Comparison of ENCODE assay signal across 11 cellular contexts in genomic region chr14:64324461-64325255, GRCh38. TPM values are rescaled to one million over a fixed set of nuclear protein-coding genes. Genes with fewer than 3 reads are reported as not detected.
A peak's percentile ranks its signal among the peaks of the same experiment; 100 is the strongest.
DNase-seq lines count a peak whose midpoint lies in the region; ATAC-seq, FAIRE-seq and TF ChIP-seq lines count a peak whose summit lies in the region.
"Had no signal": no experiment of that assay in that cellular context is flagged by ENCODE, and none has a peak within 500 bp of the region (broad histone marks: within the 10 kb centered on the region; RNA-seq: fewer than 3 reads in every experiment).

No MANE protein-coding gene starts in this region.

- TF ChIP-seq CTCF in chondrocyte (IDR thresholded peaks at IDR 0.05), result no peak

- no peaks in the 10 kb centered on the region for H3K27me3 Mint-ChIP-seq in chondrocyte (ENCODE audit: low read depth)
- H3K27me3 Mint-ChIP-seq in stimulated activated memory B cell treated with anti-CD40 and anti-IgM and Interleukin-4, amounts not matched to agents 10 μg/mL and 1 μg/mL and 100 μg/mL, for 72 hours, result no peaks in the 10 kb centered on the region

- ATAC-seq in GM21360 (IDR thresholded peaks at IDR 0.05; ENCODE audit: unreplicated experiment), result no peak
- no peak for ATAC-seq in stimulated activated memory B cell treated with anti-CD40 and anti-IgM and Interleukin-4, amounts not matched to agents 10 μg/mL and 1 μg/mL and 100 μg/mL, for 72 hours
- ATAC-seq: stimulated activated naive CD8-positive, alpha-beta T cell treated with anti-CD3 and anti-CD28 coated beads, Interleukin-15, Interleukin-2, amounts not matched to agents 100 U/mL and 50 U/mL, for 24 hours had no signal

- peaks cover 9% of the 10 kb centered on the region for H3K4me1 Mint-ChIP-seq in chondrocyte (ENCODE audit: low read depth)
- H3K4me1 Mint-ChIP-seq in stimulated activated memory B cell treated with anti-CD40 and anti-IgM and Interleukin-4, amounts not matched to agents 10 μg/mL and 1 μg/mL and 100 μg/mL, for 72 hours, result no peaks in the 10 kb centered on the region

- peaks cover 3% of the 10 kb centered on the region for H3K9me3 Mint-ChIP-seq in chondrocyte (ENCODE audit: low read depth)
- H3K9me3 Mint-ChIP-seq in stimulated activated memory B cell treated with anti-CD40 and anti-IgM and Interleukin-4, amounts not matched to agents 10 μg/mL and 1 μg/mL and 100 μg/mL, for 72 hours, result no peaks in the 10 kb centered on the region

- FAIRE-seq in GM12892 (lab: Jason Lieb, UNC), result peak; percentile 9

- DNase-seq in GM12892 (ENCODE audit: insufficient read length) (no peak), NCI-H2171 (lab: John Stamatoyannopoulos, UW) (peak; percentile 73), chondrocyte (ENCODE audit: low spot score) (no peak), renal cortical epithelial cell (ENCODE audit: low read depth) (peak; percentile 7), cerebellar nuclear complex (lab: John Stamatoyannopoulos, UW) (no peak)
- DNase-seq: NCI-H2227 treated with DMSO at 0.1 percent for 48 hours; nucleus accumbens; stimulated activated CD4-positive, alpha-beta T cell treated with anti-CD3 and anti-CD28 coated beads, Interleukin-2, amount 100 ng/mL, for 24 hours; stimulated activated naive CD8-positive, alpha-beta T cell treated with anti-CD3 and anti-CD28 coated beads, Interleukin-15, Interleukin-2, amounts not matched to agents 100 U/mL and 50 U/mL, for 24 hours had no signal

- peak overlapping the region; percentile 9 for H3K27ac Mint-ChIP-seq in chondrocyte (ENCODE audit: unreplicated experiment)
- no peak overlapping the region for H3K27ac Mint-ChIP-seq in stimulated activated memory B cell treated with anti-CD40 and anti-IgM and Interleukin-4, amounts not matched to agents 10 μg/mL and 1 μg/mL and 100 μg/mL, for 72 hours

- no peaks in the 10 kb centered on the region for H3K36me3 Mint-ChIP-seq in chondrocyte (ENCODE audit: low read depth)
- H3K36me3 Mint-ChIP-seq in stimulated activated memory B cell treated with anti-CD40 and anti-IgM and Interleukin-4, amounts not matched to agents 10 μg/mL and 1 μg/mL and 100 μg/mL, for 72 hours, result no peaks in the 10 kb centered on the region

- H3K4me3 Mint-ChIP-seq in chondrocyte (ENCODE audit: unreplicated experiment), result no peak overlapping the region
- no peak overlapping the region for H3K4me3 Mint-ChIP-seq in stimulated activated memory B cell treated with anti-CD40 and anti-IgM and Interleukin-4, amounts not matched to agents 10 μg/mL and 1 μg/mL and 100 μg/mL, for 72 hours

- no peak for TF ChIP-seq POLR2A in GM12892 (IDR thresholded peaks at IDR 0.05; ENCODE audit: low read depth, low read length)

RNA-seq across cellular contexts. Expression of gene ESR2, which starts 30.5 kb away (rescaled TPM):
- 0.66 TPM for polyA plus RNA-seq in GM12892 (2012; ENCODE audit: missing spikeins)
- total RNA-seq in chondrocyte (0.41 TPM in 1 of 3 replicates, not detected in the others), renal cortical epithelial cell (0.20 TPM in 1 of 2 replicates, not detected in the other)

Comparison
In these comparisons a context has a peak if more than half of its experiments do, and no peak if none do; other contexts are left out.
1. DNase-seq: peak in NCI-H2171 (single experiment) and renal cortical epithelial cell (single experiment); none in GM12892 (single experiment), chondrocyte (single experiment) and cerebellar nuclear complex (0 of 2).